ENCODE assay signal across 1 cellular context in the genomic region with DNA sequence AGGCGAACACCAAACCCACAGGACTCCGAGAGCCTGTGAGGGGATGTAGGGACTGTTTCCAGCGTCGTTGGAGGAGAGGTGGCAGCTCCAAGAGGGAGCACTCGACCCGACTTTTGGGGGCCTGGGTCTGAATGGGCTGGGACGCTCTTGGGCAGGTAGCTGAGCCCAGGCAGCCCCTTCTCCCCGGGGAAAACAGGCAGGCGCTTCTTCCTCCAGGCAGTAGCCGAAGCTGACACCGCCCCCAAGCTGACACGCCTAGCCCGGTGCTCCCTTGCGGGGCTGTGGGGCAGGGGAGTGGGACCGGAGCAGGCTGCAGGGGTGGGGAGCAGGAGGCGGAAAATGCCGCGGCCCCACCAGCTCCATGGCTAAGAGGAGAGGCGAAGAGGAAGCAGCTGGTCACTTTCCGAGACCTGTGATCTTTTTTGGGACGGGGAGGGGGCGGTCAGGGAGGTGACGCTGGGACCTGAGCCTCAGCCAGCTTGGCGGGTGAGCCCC.
TF ChIP-seq lines count a peak whose summit lies in the region.

No MANE protein-coding gene starts in this region.

TF ChIP-seq in HepG2, 621 proteins besides CTCF, POLR2A, EP300 and RAD21:
- TF ChIP-seq EZH2 (conservative IDR thresholded peaks at IDR 0.05; ENCODE audit: low read depth, low read length): peak; percentile 50; the same call in 1 of the 2 replicates
- no peak for TF ChIP-seq NBN (conservative IDR thresholded peaks at IDR 0.05)
- no peak for TF ChIP-seq NCOA1 (CRISPR knock-in tag; IDR thresholded peaks at IDR 0.05)
- TF ChIP-seq ZBTB7A (CRISPR knock-in tag; IDR thresholded peaks at IDR 0.05): no peak
- TF ChIP-seq, protein P1, sequence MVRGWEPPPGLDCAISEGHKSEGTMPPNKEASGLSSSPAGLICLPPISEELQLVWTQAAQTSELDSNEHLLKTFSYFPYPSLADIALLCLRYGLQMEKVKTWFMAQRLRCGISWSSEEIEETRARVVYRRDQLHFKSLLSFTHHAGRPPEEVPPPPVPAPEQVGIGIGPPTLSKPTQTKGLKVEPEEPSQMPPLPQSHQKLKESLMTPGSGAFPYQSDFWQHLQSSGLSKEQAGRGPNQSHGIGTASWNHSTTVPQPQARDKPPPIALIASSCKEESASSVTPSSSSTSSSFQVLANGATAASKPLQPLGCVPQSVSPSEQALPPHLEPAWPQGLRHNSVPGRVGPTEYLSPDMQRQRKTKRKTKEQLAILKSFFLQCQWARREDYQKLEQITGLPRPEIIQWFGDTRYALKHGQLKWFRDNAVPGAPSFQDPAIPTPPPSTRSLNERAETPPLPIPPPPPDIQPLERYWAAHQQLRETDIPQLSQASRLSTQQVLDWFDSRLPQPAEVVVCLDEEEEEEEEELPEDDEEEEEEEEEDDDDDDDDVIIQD (CRISPR knock-in tag; IDR thresholded peaks at IDR 0.05; ENCODE audit: low read depth): no peak
- TF ChIP-seq ZSCAN25 (CRISPR knock-in tag; IDR thresholded peaks at IDR 0.05): no peak
